12 cellular contexts compared by ENCODE assay signal in genomic region chr1:36327421-36328087, GRCh38. TPM values are rescaled to one million over a fixed set of nuclear protein-coding genes. Genes with fewer than 3 reads are reported as not detected.
A peak's percentile ranks its signal among the peaks of the same experiment; 100 is the strongest.
DNase-seq lines count a peak whose midpoint lies in the region; TF ChIP-seq lines count a peak whose summit lies in the region.
"Had no signal": no experiment of that assay in that cellular context is flagged by ENCODE, and none has a peak within 500 bp of the region (broad histone marks: within the 10 kb centered on the region; RNA-seq: fewer than 3 reads in every experiment).

No MANE protein-coding gene starts in this region.

- no peak overlapping the region for H3K4me3 ChIP-seq in GM23248
- H3K4me3 ChIP-seq in breast epithelium = no peak overlapping the region
- H3K4me3 ChIP-seq in mesenchymal stem cell (ENCODE audit: insufficient read depth in 1 of 2, low read depth in 1 of 2, low read length in 2 of 2) = no peak overlapping the region
- H3K4me3 ChIP-seq in thyroid gland (replicated peaks in 1 of 3) = no peak overlapping the region
- H3K4me3 ChIP-seq: Peyer's patch had no signal

- 83 to 86% methylated on average over 9 of the region's 9 CpGs for WGBS in GM23248 (ENCODE audit: low coverage in 1 of 2, low lambda C conversion rate in 2 of 2, missing lambda C conversion rate in 2 of 2), 2 experiments
- WGBS in mesenchymal stem cell = 72% methylated on average over 9 of the region's 9 CpGs
- 88 to 95% methylated on average over 8 to 9 of the region's 9 CpGs for WGBS in thyroid gland, 2 donors

- H3K27ac ChIP-seq in GM23248 (no peak overlapping the region), breast epithelium (peak overlapping the region; percentile 52 to 81), mesenchymal stem cell (ENCODE audit: low read length, poor library complexity, severe bottlenecking) (no peak overlapping the region), thyroid gland (no peak overlapping the region)
- H3K27ac ChIP-seq: Peyer's patch had no signal

- H3K18ac ChIP-seq in mesenchymal stem cell (ENCODE audit: low read depth in 1 of 2, low read length in 2 of 2) = no peak overlapping the region

- H2AK5ac ChIP-seq in mesenchymal stem cell (ENCODE audit: low read length, severe bottlenecking) = peak overlapping the region; percentile 29

- H2BK120ac ChIP-seq in mesenchymal stem cell (ENCODE audit: low read depth, low read length) = no peak overlapping the region

- peak overlapping the region in 1 of 2 experiments; percentile 62 for H3K23ac ChIP-seq in mesenchymal stem cell (ENCODE audit: low read length in 2 of 2)

- no peak overlapping the region for H4K8ac ChIP-seq in mesenchymal stem cell (ENCODE audit: low read length)

- no peak overlapping the region for H2BK15ac ChIP-seq in mesenchymal stem cell (ENCODE audit: low read depth, poor library complexity, severe bottlenecking)

- no peak overlapping the region for H2AFZ ChIP-seq in GM23248
- no peak overlapping the region for H2AFZ ChIP-seq in mesenchymal stem cell (ENCODE audit: low read depth, low read length)

- H3K4me1 ChIP-seq in GM23248 (ENCODE audit: insufficient read depth) (peaks cover 3% of the 10 kb centered on the region; the same call in 1 of the 2 replicates), breast epithelium (peaks cover 3 to 10% of the 10 kb centered on the region in 2 donors), mesenchymal stem cell (ENCODE audit: control insufficient read depth, insufficient read depth, low read depth, low read length) (peaks cover 27% of the 10 kb centered on the region), thyroid gland (peaks cover 8 to 13% of the 10 kb centered on the region in 2 donors)

- in situ Hi-C loops in GM23248 (cut with MboI) = no loop called here

- no peak overlapping the region for H3K4ac ChIP-seq in mesenchymal stem cell (ENCODE audit: low read depth in 1 of 2, low read length in 2 of 2)

- peak overlapping the region; percentile 72 for H4K91ac ChIP-seq in mesenchymal stem cell (ENCODE audit: low read length)

- peaks cover 7% of the 10 kb centered on the region; the same call in 1 of the 2 replicates for H3K79me2 ChIP-seq in GM23248 (ENCODE audit: insufficient read depth)

- no peak for TF ChIP-seq POLR2A in breast epithelium (IDR thresholded peaks at IDR 0.05)
- no peak for TF ChIP-seq POLR2A in thyroid gland (IDR thresholded peaks at IDR 0.05)

- H3K27me3 ChIP-seq in GM23248 (replicated peaks; ENCODE audit: insufficient read depth) (no peaks in the 10 kb centered on the region), breast epithelium (no peaks in the 10 kb centered on the region), mesenchymal stem cell (ENCODE audit: control insufficient read depth in 1 of 2, insufficient read depth in 1 of 2, low read length in 2 of 2) (no peaks in the 10 kb centered on the region), thyroid gland (no peaks in the 10 kb centered on the region)
- H3K27me3 ChIP-seq: Peyer's patch had no signal

- peaks cover 7% of the 10 kb centered on the region for H3K79me1 ChIP-seq in mesenchymal stem cell (replicated peaks; ENCODE audit: low read length, poor library complexity, severe bottlenecking)

- H3F3A ChIP-seq in GM23248 (ENCODE audit: insufficient read depth) = no peaks in the 10 kb centered on the region

- H4K20me1 ChIP-seq in GM23248 (ENCODE audit: insufficient read depth) = no peaks in the 10 kb centered on the region

- peak overlapping the region in 1 of 2 experiments; percentile 45 for H3K14ac ChIP-seq in mesenchymal stem cell (ENCODE audit: low read length in 2 of 2)

- DNase-seq in GM23248 = peak; percentile 74
- peak; percentile 31 for DNase-seq in NCI-H510A (lab: John Stamatoyannopoulos, UW)
- DNase-seq in breast epithelium (ENCODE audit: low spot score in 2 of 2) = no peak
- peak; percentile 82 for DNase-seq in mesenchymal stem cell
- no peak for DNase-seq in thyroid gland
- no peak for DNase-seq in activated CD4-positive, CD25-positive, alpha-beta regulatory T cell treated with anti-CD3 and anti-CD28 coated beads, Interleukin-2, amount 50 U/mL, for 72 hours
- DNase-seq in NAMALWA (ENCODE audit: low spot score) = no peak
- DNase-seq in iPS-NIHi7 (ENCODE audit: extremely low spot score) = no peak
- DNase-seq: activated CD4-positive, alpha-beta T cell treated with anti-CD3 and anti-CD28 coated beads, Interleukin-2, amount 50 U/mL, for 48 hours; activated naive CD4-positive, alpha-beta T cell treated with anti-CD3 and anti-CD28 coated beads for 36 hours; CD8-positive, alpha-beta memory T cell; Peyer's patch had no signal

- no peaks in the 10 kb centered on the region for H3K9me2 ChIP-seq in GM23248 (ENCODE audit: insufficient read depth)

- H3K36me3 ChIP-seq in GM23248 (ENCODE audit: low read depth) (no peaks in the 10 kb centered on the region), breast epithelium (no peaks in the 10 kb centered on the region), mesenchymal stem cell (ENCODE audit: control insufficient read depth in 1 of 2, insufficient read depth in 2 of 2, low read depth in 1 of 2, low read length in 2 of 2) (peaks cover 0 to 4% of the 10 kb centered on the region in 2 experiments), thyroid gland (no peaks in the 10 kb centered on the region)
- H3K36me3 ChIP-seq: Peyer's patch had no signal

- H2BK12ac ChIP-seq in mesenchymal stem cell (ENCODE audit: low read length in 2 of 2) = peak overlapping the region in 1 of 2 experiments; percentile 17

- TF ChIP-seq CTCF in breast epithelium (IDR thresholded peaks at IDR 0.05) = no peak
- TF ChIP-seq CTCF in thyroid gland (IDR thresholded peaks at IDR 0.05) = no peak

- H3K9ac ChIP-seq in GM23248 (no peak overlapping the region), mesenchymal stem cell (ENCODE audit: low read length) (no peak overlapping the region)

- intact Hi-C loops in breast epithelium (cut with DNase I; ENCODE audit: low total_unique reads) (no loop called here), thyroid gland (cut with DNase I) (no loop called here)

- H3K9me3 ChIP-seq in GM23248 (ENCODE audit: low read depth) (no peaks in the 10 kb centered on the region), breast epithelium (no peaks in the 10 kb centered on the region), mesenchymal stem cell (ENCODE audit: control insufficient read depth, low read length) (no peaks in the 10 kb centered on the region), thyroid gland (no peaks in the 10 kb centered on the region)
- H3K9me3 ChIP-seq: Peyer's patch had no signal

- H3K4me2 ChIP-seq in GM23248 (ENCODE audit: unreplicated experiment) = no peak overlapping the region
- H3K4me2 ChIP-seq in mesenchymal stem cell (ENCODE audit: low read length, poor library complexity, severe bottlenecking) = no peak overlapping the region

- no peak overlapping the region for H2BK5ac ChIP-seq in mesenchymal stem cell (ENCODE audit: low read depth, low read length, poor library complexity, severe bottlenecking)

RNA-seq across cellular contexts. Expression of gene EVA1B, which starts 4.1 kb away (rescaled TPM):
- total RNA-seq in GM23248 (2014; rRNA removed; shearing (Covaris generic)) = 294 and 328 TPM in 2 replicates
- 95.0 and 111 TPM in 2 replicates for polyA plus RNA-seq in GM23248 (2016; fragmentation: Nextera tagmentation; extraction: Ambion mirVana)
- total RNA-seq in breast epithelium (100 to 1,000 TPM in 2 of 3 donors, 10 to 100 TPM in 1; 62.1 to 129 (median 118) TPM), thyroid gland (10 to 100 TPM; 30.7 to 71.5 (median 52.5) TPM)
- 129 TPM for polyA plus RNA-seq in mesenchymal stem cell (2013, experiment 1 of 2)
- 133 TPM for polyA plus RNA-seq in mesenchymal stem cell (2013, experiment 2 of 2)

RNA-seq across cellular contexts. Expression of gene SH3D21, which starts 21.4 kb away (rescaled TPM):
- total RNA-seq in GM23248 (2014; rRNA removed; shearing (Covaris generic)) = 5.6 and 14.4 TPM in 2 replicates
- polyA plus RNA-seq in GM23248 (2016; fragmentation: Nextera tagmentation; extraction: Ambion mirVana) = 1.1 and 1.8 TPM in 2 replicates
- 10 to 100 TPM in 2 of 3 donors, under 1 TPM in 1; 0.80 to 18.7 (median 18.0) TPM for total RNA-seq in breast epithelium
- 1.9 TPM for polyA plus RNA-seq in mesenchymal stem cell (2013, experiment 1 of 2)
- 1.8 TPM for polyA plus RNA-seq in mesenchymal stem cell (2013, experiment 2 of 2)
- total RNA-seq in thyroid gland = 10 to 100 TPM; 10.7 to 25.1 (median 16.9) TPM
- polyA plus RNA-seq: CD8-positive, alpha-beta memory T cell had no signal

RNA-seq across cellular contexts. Expression of gene STK40, which starts 58.2 kb away (rescaled TPM):
- total RNA-seq in GM23248 (2014; rRNA removed; shearing (Covaris generic)) = 11.1 and 16.4 TPM in 2 replicates
- 15.3 and 16.2 TPM in 2 replicates for polyA plus RNA-seq in GM23248 (2016; fragmentation: Nextera tagmentation; extraction: Ambion mirVana)
- total RNA-seq in breast epithelium (10 to 100 TPM; 22.5 to 36.0 (median 26.2) TPM), thyroid gland (10 to 100 TPM; 37.0 to 61.1 (median 50.9) TPM)
- polyA plus RNA-seq in mesenchymal stem cell (2013, experiment 1 of 2) = 55.6 TPM
- 54.5 TPM for polyA plus RNA-seq in mesenchymal stem cell (2013, experiment 2 of 2)

Comparison
In these comparisons a context has a peak if more than half of its experiments do, and no peak if none do; other contexts are left out.
1. DNase-seq: peak in GM23248 (single experiment), NCI-H510A (single experiment) and mesenchymal stem cell (single experiment); none in breast epithelium (0 of 2), thyroid gland (0 of 2), activated CD4-positive, CD25-positive, alpha-beta regulatory T cell treated with anti-CD3 and anti-CD28 coated beads, Interleukin-2, amount 50 U/mL, for 72 hours (single experiment), NAMALWA (single experiment) and iPS-NIHi7 (single experiment).
2. H3K27ac ChIP-seq: peak in breast epithelium (2 of 2); none in GM23248 (single experiment), mesenchymal stem cell (single experiment) and thyroid gland (0 of 3).